ENCODE assay signal across 1 cellular context in the genomic region with DNA sequence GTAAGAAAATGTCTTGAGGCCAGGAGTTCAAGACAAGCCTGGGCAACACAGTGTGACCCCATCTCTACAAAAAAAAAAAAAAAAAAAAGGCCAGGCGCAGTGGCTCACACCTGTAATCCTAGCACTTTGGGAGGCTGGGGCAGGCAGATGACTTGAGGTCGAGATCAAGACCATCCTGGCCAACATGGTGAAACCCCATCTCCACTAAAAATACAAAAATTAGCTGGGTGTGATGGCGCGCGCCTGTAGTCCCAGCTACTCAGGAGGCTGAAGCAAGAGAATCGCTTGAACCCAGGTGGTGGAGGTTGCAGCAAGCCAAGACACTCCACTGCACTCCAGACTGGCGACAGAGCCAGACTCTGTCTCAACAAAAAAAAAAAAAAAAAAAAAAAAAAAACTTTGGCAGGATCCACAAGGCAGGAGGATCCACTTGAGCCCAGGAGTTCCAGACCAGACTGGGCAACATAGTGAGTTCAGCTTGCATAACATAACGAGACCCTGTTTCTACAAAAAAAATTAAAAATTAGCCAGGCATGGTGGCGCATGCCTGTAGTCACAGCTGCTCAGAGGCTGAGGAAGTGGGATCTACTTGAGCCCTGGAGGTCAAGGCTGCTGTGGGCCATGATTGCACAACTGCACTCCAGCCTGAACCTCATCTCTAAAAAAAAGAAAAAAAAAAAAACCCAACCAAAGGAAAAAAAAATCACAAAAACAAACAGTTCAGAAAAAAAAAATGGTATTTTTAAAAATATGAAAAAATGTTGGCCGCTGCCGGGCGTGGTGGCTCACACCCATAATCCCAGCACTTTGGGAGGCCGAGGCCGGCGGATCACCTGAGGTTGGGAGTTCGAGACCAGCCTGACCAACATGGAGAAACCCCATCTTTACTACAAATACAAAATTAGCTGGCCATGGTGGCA.
A peak's percentile ranks its signal among the peaks of the same experiment; 100 is the strongest.
TF ChIP-seq lines count a peak whose summit lies in the region.
"Not testable (repeated sequence)": the region's sequence is repeated elsewhere in the genome, so short reads cannot be mapped to it uniquely, and the experiment has no call there.

No MANE protein-coding gene starts in this region.

TF ChIP-seq in HepG2, 621 proteins besides CTCF, POLR2A, EP300 and RAD21 (continued from another document and continues in another):
- TF ChIP-seq ZNF550 (CRISPR knock-in tag; IDR thresholded peaks at IDR 0.05; ENCODE audit: borderline replicate concordance) (0 out of 2 replicates have a peak, but pooled peaks have one; percentile 31), CREB1 (CRISPR knock-in tag; IDR thresholded peaks at IDR 0.05) (peak; percentile 52; the same call in 1 of the 2 replicates), ZNF136 (CRISPR knock-in tag; IDR thresholded peaks at IDR 0.05; ENCODE audit: low read depth) (peak; percentile 47; the same call in 1 of the 2 replicates), ZNF333 (CRISPR knock-in tag; IDR thresholded peaks at IDR 0.05; ENCODE audit: borderline replicate concordance) (0 out of 2 replicates have a peak, but pooled peaks have one; percentile 62), KMT2B (CRISPR knock-in tag; IDR thresholded peaks at IDR 0.05) (peak; percentile 48; the same call in 1 of the 2 replicates), GFI1 (CRISPR knock-in tag; IDR thresholded peaks at IDR 0.05; ENCODE audit: borderline replicate concordance) (peak; percentile 84), LCORL (IDR thresholded peaks at IDR 0.05) (peak; percentile 84), LCORL (CRISPR knock-in tag; IDR thresholded peaks at IDR 0.05) (peak; percentile 86), ZNF451 (CRISPR knock-in tag; IDR thresholded peaks at IDR 0.05) (peak; percentile 70; the same call in 1 of the 2 replicates), FOXJ3 (CRISPR knock-in tag; IDR thresholded peaks at IDR 0.05; ENCODE audit: borderline replicate concordance) (peak; percentile 79; the same call in 1 of the 2 replicates), FOXC1 (CRISPR knock-in tag; IDR thresholded peaks at IDR 0.05; ENCODE audit: borderline replicate concordance) (peak; percentile 86; the same call in 1 of the 2 replicates), ZBTB38 (CRISPR knock-in tag; IDR thresholded peaks at IDR 0.05) (peak; percentile 61), BCL6 (CRISPR knock-in tag; IDR thresholded peaks at IDR 0.05) (peak; percentile 83), ZNF746 (CRISPR knock-in tag; IDR thresholded peaks at IDR 0.05) (peak; percentile 82), KDM6A (CRISPR knock-in tag; IDR thresholded peaks at IDR 0.05; ENCODE audit: low read depth) (peak; percentile 48; the same call in 1 of the 2 replicates), ZBTB42 (CRISPR knock-in tag; IDR thresholded peaks at IDR 0.05) (peak; percentile 79; the same call in 1 of the 2 replicates), ZBTB7B (CRISPR knock-in tag; IDR thresholded peaks at IDR 0.05) (peak; percentile 78), ZNF644 (CRISPR knock-in tag; IDR thresholded peaks at IDR 0.05; ENCODE audit: low read depth) (peak; percentile 21; the same call in 1 of the 2 replicates), ZNF274 (CRISPR knock-in tag; IDR thresholded peaks at IDR 0.05) (peak; percentile 53; the same call in 1 of the 2 replicates), KLF9 (CRISPR knock-in tag; IDR thresholded peaks at IDR 0.05; ENCODE audit: low read depth) (peak; percentile 63; the same call in 1 of the 2 replicates), MXI1 (IDR thresholded peaks at IDR 0.05; ENCODE audit: borderline replicate concordance, low read depth, low read length) (peak; percentile 68; the same call in 1 of the 3 replicates), BRF2 (CRISPR knock-in tag; IDR thresholded peaks at IDR 0.05) (peak; percentile 55; the same call in 1 of the 2 replicates), DPF2 (CRISPR knock-in tag; IDR thresholded peaks at IDR 0.05; ENCODE audit: borderline replicate concordance, low read depth) (peak; percentile 81; the same call in 1 of the 2 replicates), MIER2 (CRISPR knock-in tag; IDR thresholded peaks at IDR 0.05) (peak; percentile 55; the same call in 1 of the 2 replicates), KAT7 (CRISPR knock-in tag; IDR thresholded peaks at IDR 0.05; ENCODE audit: borderline replicate concordance) (peak; percentile 74; the same call in 1 of the 2 replicates), RXRB (CRISPR knock-in tag; IDR thresholded peaks at IDR 0.05; ENCODE audit: borderline replicate concordance) (peak; percentile 95), ZNF143 (CRISPR knock-in tag; IDR thresholded peaks at IDR 0.05) (0 out of 2 replicates have a peak, but pooled peaks have one; percentile 22), FOXO1 (CRISPR knock-in tag; IDR thresholded peaks at IDR 0.05) (peak; percentile 69; the same call in 1 of the 2 replicates), SOX13 (IDR thresholded peaks at IDR 0.05) (peak; percentile 45; the same call in 1 of the 2 replicates), SOX13 (CRISPR knock-in tag; conservative IDR thresholded peaks at IDR 0.05 in 1 of 2, IDR thresholded peaks at IDR 0.05 in 1 of 2) (peak in 1 of 2 experiments; percentile 81; a peak in 2 of 4 replicates), BORCS8-MEF2B (CRISPR knock-in tag; IDR thresholded peaks at IDR 0.05) (peak; percentile 21; the same call in 1 of the 2 replicates), PATZ1 (CRISPR knock-in tag; IDR thresholded peaks at IDR 0.05) (peak; percentile 69), ZNF678 (CRISPR knock-in tag; IDR thresholded peaks at IDR 0.05) (0 out of 2 replicates have a peak, but pooled peaks have one; percentile 87), ZNF44 (CRISPR knock-in tag; IDR thresholded peaks at IDR 0.05) (0 out of 2 replicates have a peak, but pooled peaks have one; percentile 21), ZNF343 (CRISPR knock-in tag; IDR thresholded peaks at IDR 0.05) (peak; percentile 68; the same call in 1 of the 2 replicates), SIX4 (CRISPR knock-in tag; IDR thresholded peaks at IDR 0.05) (peak; percentile 75; the same call in 1 of the 2 replicates), AKAP8 (CRISPR knock-in tag; IDR thresholded peaks at IDR 0.05) (peak; percentile 60; the same call in 1 of the 2 replicates), ZSCAN25 (CRISPR knock-in tag; IDR thresholded peaks at IDR 0.05) (peak; percentile 30; the same call in 1 of the 2 replicates), KLF6 (CRISPR knock-in tag; IDR thresholded peaks at IDR 0.05) (0 out of 2 replicates have a peak, but pooled peaks have one; percentile 21), ZNF281 (CRISPR knock-in tag; IDR thresholded peaks at IDR 0.05; ENCODE audit: borderline replicate concordance) (0 out of 2 replicates have a peak, but pooled peaks have one; percentile 10)
- not testable (repeated sequence) for TF ChIP-seq CREB1 (IDR thresholded peaks at IDR 0.05)
- TF ChIP-seq, protein P1, sequence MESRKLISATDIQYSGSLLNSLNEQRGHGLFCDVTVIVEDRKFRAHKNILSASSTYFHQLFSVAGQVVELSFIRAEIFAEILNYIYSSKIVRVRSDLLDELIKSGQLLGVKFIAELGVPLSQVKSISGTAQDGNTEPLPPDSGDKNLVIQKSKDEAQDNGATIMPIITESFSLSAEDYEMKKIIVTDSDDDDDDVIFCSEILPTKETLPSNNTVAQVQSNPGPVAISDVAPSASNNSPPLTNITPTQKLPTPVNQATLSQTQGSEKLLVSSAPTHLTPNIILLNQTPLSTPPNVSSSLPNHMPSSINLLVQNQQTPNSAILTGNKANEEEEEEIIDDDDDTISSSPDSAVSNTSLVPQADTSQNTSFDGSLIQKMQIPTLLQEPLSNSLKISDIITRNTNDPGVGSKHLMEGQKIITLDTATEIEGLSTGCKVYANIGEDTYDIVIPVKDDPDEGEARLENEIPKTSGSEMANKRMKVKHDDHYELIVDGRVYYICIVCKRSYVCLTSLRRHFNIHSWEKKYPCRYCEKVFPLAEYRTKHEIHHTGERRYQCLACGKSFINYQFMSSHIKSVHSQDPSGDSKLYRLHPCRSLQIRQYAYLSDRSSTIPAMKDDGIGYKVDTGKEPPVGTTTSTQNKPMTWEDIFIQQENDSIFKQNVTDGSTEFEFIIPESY (CRISPR knock-in tag; IDR thresholded peaks at IDR 0.05) = peak; percentile 86
- TF ChIP-seq, protein P2, sequence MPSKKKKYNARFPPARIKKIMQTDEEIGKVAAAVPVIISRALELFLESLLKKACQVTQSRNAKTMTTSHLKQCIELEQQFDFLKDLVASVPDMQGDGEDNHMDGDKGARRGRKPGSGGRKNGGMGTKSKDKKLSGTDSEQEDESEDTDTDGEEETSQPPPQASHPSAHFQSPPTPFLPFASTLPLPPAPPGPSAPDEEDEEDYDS (CRISPR knock-in tag; IDR thresholded peaks at IDR 0.05) = 0 out of 2 replicates have a peak, but pooled peaks have one; percentile 48
- TF ChIP-seq, protein P3, sequence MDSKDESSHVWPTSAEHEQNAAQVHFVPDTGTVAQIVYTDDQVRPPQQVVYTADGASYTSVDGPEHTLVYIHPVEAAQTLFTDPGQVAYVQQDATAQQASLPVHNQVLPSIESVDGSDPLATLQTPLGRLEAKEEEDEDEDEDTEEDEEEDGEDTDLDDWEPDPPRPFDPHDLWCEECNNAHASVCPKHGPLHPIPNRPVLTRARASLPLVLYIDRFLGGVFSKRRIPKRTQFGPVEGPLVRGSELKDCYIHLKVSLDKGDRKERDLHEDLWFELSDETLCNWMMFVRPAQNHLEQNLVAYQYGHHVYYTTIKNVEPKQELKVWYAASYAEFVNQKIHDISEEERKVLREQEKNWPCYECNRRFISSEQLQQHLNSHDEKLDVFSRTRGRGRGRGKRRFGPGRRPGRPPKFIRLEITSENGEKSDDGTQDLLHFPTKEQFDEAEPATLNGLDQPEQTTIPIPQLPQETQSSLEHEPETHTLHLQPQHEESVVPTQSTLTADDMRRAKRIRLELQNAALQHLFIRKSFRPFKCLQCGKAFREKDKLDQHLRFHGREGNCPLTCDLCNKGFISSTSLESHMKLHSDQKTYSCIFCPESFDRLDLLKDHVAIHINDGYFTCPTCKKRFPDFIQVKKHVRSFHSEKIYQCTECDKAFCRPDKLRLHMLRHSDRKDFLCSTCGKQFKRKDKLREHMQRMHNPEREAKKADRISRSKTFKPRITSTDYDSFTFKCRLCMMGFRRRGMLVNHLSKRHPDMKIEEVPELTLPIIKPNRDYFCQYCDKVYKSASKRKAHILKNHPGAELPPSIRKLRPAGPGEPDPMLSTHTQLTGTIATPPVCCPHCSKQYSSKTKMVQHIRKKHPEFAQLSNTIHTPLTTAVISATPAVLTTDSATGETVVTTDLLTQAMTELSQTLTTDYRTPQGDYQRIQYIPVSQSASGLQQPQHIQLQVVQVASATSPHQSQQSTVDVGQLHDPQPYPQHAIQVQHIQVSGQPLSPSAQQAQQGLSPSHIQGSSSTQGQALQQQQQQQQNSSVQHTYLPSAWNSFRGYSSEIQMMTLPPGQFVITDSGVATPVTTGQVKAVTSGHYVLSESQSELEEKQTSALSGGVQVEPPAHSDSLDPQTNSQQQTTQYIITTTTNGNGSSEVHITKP (CRISPR knock-in tag; IDR thresholded peaks at IDR 0.05; ENCODE audit: low read depth) = peak; percentile 69
- TF ChIP-seq, protein P4, sequence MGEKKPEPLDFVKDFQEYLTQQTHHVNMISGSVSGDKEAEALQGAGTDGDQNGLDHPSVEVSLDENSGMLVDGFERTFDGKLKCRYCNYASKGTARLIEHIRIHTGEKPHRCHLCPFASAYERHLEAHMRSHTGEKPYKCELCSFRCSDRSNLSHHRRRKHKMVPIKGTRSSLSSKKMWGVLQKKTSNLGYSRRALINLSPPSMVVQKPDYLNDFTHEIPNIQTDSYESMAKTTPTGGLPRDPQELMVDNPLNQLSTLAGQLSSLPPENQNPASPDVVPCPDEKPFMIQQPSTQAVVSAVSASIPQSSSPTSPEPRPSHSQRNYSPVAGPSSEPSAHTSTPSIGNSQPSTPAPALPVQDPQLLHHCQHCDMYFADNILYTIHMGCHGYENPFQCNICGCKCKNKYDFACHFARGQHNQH (CRISPR knock-in tag; IDR thresholded peaks at IDR 0.05) = peak; percentile 93
